Comparison of ENCODE assay signal across 8 cellular contexts in the genomic region with DNA sequence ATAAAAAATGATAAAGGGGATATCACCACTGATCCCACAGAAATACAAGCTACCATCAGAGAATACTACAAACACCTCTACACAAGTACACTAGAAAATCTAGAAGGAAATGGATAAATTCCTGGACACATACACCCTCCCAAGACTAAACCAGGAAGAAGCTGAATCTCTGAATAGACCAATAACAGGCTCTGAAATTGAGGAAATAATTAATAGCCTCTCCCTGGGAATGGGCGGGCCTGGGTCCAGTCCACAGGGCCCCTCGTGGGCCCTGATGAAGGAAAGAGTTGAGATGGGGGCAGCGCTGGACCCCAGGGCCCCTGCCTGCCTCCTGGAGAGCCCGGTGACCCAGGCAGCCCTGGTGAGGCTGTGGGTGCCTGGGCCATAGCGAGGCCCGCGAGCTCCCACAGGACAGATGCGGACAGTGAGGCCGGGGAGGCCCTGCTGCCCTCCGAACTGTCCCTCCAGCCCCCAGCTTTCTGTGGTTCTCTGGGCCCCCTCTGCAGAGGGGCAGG.
DNase-seq lines count a peak whose midpoint lies in the region; ATAC-seq and TF ChIP-seq lines count a peak whose summit lies in the region.
"Not testable (repeated sequence)": the region's sequence is repeated elsewhere in the genome, so short reads cannot be mapped to it uniquely, and the experiment has no call there.

No MANE protein-coding gene starts in this region.

- TF ChIP-seq POLR2A in heart left ventricle (IDR thresholded peaks at IDR 0.05); testis (IDR thresholded peaks at IDR 0.05): not testable (repeated sequence)

- POLR2A ChIA-PET in T-cell (lab: Charles Lee) = not testable (repeated sequence)
- POLR2A ChIA-PET in naive thymus-derived CD8-positive, alpha-beta T cell (lab: Charles Lee) = interaction anchor here (1.5 to 2.7 kb wide), 2 partner anchors 9 to 189 kb away, joined by 9 to 13 read pairs; partner anchors contain the start of gene MZT2A

- ATAC-seq in GM21825 (IDR thresholded peaks at IDR 0.05; ENCODE audit: unreplicated experiment) = peak; percentile 25
- ATAC-seq in HG03457 (IDR thresholded peaks at IDR 0.05; ENCODE audit: unreplicated experiment) = peak; percentile 11
- not testable (repeated sequence) for ATAC-seq in T-cell (replicated peaks in 1 of 4)
- peak; percentile 19 to 67 (median 61) for ATAC-seq in heart left ventricle
- ATAC-seq in naive thymus-derived CD8-positive, alpha-beta T cell = peak in 1 of 2 donors; percentile 6

- H3K27ac Mint-ChIP-seq in T-cell = peak overlapping the region; percentile 82 to 90
- H3K27ac Mint-ChIP-seq in naive thymus-derived CD8-positive, alpha-beta T cell = peak overlapping the region in 8 of 10 donors; percentile 20 to 92 (median 78)

- H3K36me3 ChIP-seq in ES-I3 (ENCODE audit: insufficient read depth, low read length); brain microvascular endothelial cell (replicated peaks); heart left ventricle; testis (ENCODE audit: low read depth, missing control alignments): not testable (repeated sequence)

- DNase-seq in T-cell; brain microvascular endothelial cell; naive thymus-derived CD8-positive, alpha-beta T cell; testis: not testable (repeated sequence)
- DNase-seq in heart left ventricle = peak in 2 of 5 donors; percentile 24 to 57

- H3K4me3 ChIP-seq in brain microvascular endothelial cell (ENCODE audit: low read depth, low read length) (peak overlapping the region; percentile 88), heart left ventricle (peak overlapping the region; percentile 16 to 87 (median 76)), testis (peak overlapping the region; percentile 74 to 88)

- CTCF ChIA-PET in T-cell (lab: Charles Lee) = interaction anchor here (0.7 to 2.5 kb wide), 7 partner anchors 8 to 884 kb away, joined by 3 to 26 read pairs (median 5); partner anchors contain the start of gene MZT2A (in 1 of the 2)

- H3K4me3 Mint-ChIP-seq in T-cell = peak overlapping the region; percentile 87 to 90 (median 88)
- H3K4me3 Mint-ChIP-seq in naive thymus-derived CD8-positive, alpha-beta T cell = peak overlapping the region; percentile 82 to 96 (median 90)

- peaks cover 44 to 52% (median 50%) of the 10 kb centered on the region in 3 donors for H3K4me1 Mint-ChIP-seq in T-cell
- peaks cover 18 to 47% (median 45%) of the 10 kb centered on the region in 4 donors for H3K4me1 Mint-ChIP-seq in naive thymus-derived CD8-positive, alpha-beta T cell

- TF ChIP-seq CTCF in brain microvascular endothelial cell (IDR thresholded peaks at IDR 0.05; ENCODE audit: low read depth, low read length, missing control alignments); heart left ventricle (IDR thresholded peaks at IDR 0.05); testis (IDR thresholded peaks at IDR 0.05): not testable (repeated sequence)

- not testable (repeated sequence) for H3K9me3 Mint-ChIP-seq in T-cell; naive thymus-derived CD8-positive, alpha-beta T cell

- H3K27ac ChIP-seq in brain microvascular endothelial cell (peak overlapping the region; percentile 100), heart left ventricle (peak overlapping the region; percentile 38 to 88 (median 83)), testis (peak overlapping the region; percentile 90 to 93)

- H3K4me1 ChIP-seq in ES-I3 (ENCODE audit: insufficient read depth, low read length) = not testable (repeated sequence)
- peaks cover 0 to 16% (median 0%) of the 10 kb centered on the region in 12 donors for H3K4me1 ChIP-seq in heart left ventricle
- H3K4me1 ChIP-seq in testis = peaks cover 14% of the 10 kb centered on the region

- H3K27me3 Mint-ChIP-seq in T-cell; naive thymus-derived CD8-positive, alpha-beta T cell: not testable (repeated sequence)

- H3K36me3 Mint-ChIP-seq in T-cell = not testable (repeated sequence)
- H3K36me3 Mint-ChIP-seq in naive thymus-derived CD8-positive, alpha-beta T cell = peaks cover 0 to 17% (median 0%) of the 10 kb centered on the region in 3 donors

- in situ Hi-C loops in brain microvascular endothelial cell (cut with HindIII; ENCODE audit: low pct_ligation_motif_present, low sequenced_read_pairs) = not testable (repeated sequence)

- intact Hi-C loops in heart left ventricle (cut with DNase I); testis (cut with DNase I; ENCODE audit: low total_unique reads): not testable (repeated sequence)

- peak overlapping the region; percentile 53; the same call in 1 of the 2 replicates for H3K9ac ChIP-seq in ES-I3 (ENCODE audit: low read depth, low read length)

- not testable (repeated sequence) for H3K27me3 ChIP-seq in brain microvascular endothelial cell (replicated peaks); testis
- H3K27me3 ChIP-seq in heart left ventricle = peaks cover 0 to 17% (median under 1%) of the 10 kb centered on the region in 9 donors

- H3K9me3 ChIP-seq in ES-I3 (ENCODE audit: control insufficient read depth, insufficient read depth, low read length); heart left ventricle; testis: not testable (repeated sequence)

- WGBS in heart left ventricle, 4 donors = 25 to 47% (median 33%) methylated on average over 7 to 10 of the region's 10 CpGs
- 5 to 10% methylated on average over 7 of the region's 10 CpGs for WGBS in testis, 2 donors
